In genomic region chr1:45833361-45833760, GRCh38 we compare ENCODE assay signal across 29 cellular contexts.
"Had no signal": no experiment of that assay in that cellular context is flagged by ENCODE, and none has a peak within 500 bp of the region (broad histone marks: within the 10 kb centered on the region; RNA-seq: fewer than 3 reads in every experiment).

No MANE protein-coding gene starts in this region.

- ATAC-seq: esophagus mucosa; foreskin keratinocyte; gastroesophageal sphincter; heart left ventricle; left cardiac atrium; left lung; mucosa of descending colon; natural killer cell treated with Interleukin-12 subunit alpha and Interleukin-12 subunit beta and Interleukin-15 and Interleukin-18, amount 100 ng/mL, for 72 hours; pancreas; right lobe of liver; stimulated activated effector memory CD8-positive, alpha-beta T cell treated with anti-CD3 and anti-CD28 coated beads, Interleukin-12 subunit alpha, Interleukin-12 subunit beta, amount 100 ng/mL, for 72 hours had no signal

- H3K4me1 ChIP-seq: colonic mucosa, gastroesophageal sphincter, heart left ventricle, left lung, pancreas, right lobe of liver, testis, tibial artery had no signal

- H3K9me3 ChIP-seq: colonic mucosa, gastroesophageal sphincter, heart left ventricle, left lung, mucosa of descending colon, neutrophil, pancreas, right lobe of liver, testis, tibial artery had no signal

- H3K4me2 ChIP-seq: hepatocyte, smooth muscle cell had no signal

- DNase-seq: colonic mucosa; effector CD8-positive, alpha-beta T cell; endodermal cell; foreskin keratinocyte; heart left ventricle; left cardiac atrium; left lung; mesenchymal stem cell; mucosa of descending colon; naive B cell; pancreas; right lobe of liver; stimulated activated CD4-positive, alpha-beta T cell treated with anti-CD3 and anti-CD28 coated beads, Interleukin-12 subunit alpha, Interleukin-12 subunit beta, amount 100 ng/mL, for 4 hours; stimulated activated CD4-positive, alpha-beta T cell treated with anti-CD3 and anti-CD28 coated beads, Interleukin-2, amount 100 ng/mL, for 24 hours; stimulated activated CD4-positive, alpha-beta T cell treated with anti-CD3 and anti-CD28 coated beads, Interleukin-4, amount 100 ng/mL, for 24 hours; stimulated activated naive CD4-positive, alpha-beta T cell treated with Interleukin-2 at 50 U/mL for 16 hours; substantia nigra; testis; tibial artery had no signal

- H3K27ac ChIP-seq: colonic mucosa, epithelial cell of prostate, gastroesophageal sphincter, heart left ventricle, hepatocyte, left lung, neutrophil, pancreas, right lobe of liver, testis, tibial artery had no signal

- FAIRE-seq: islet of Langerhans, pancreas, urothelium cell line had no signal

- H3K4me3 ChIP-seq: colonic mucosa, gastroesophageal sphincter, heart left ventricle, hepatocyte, left lung, mucosa of descending colon, pancreas, right lobe of liver, smooth muscle cell, testis, tibial artery had no signal

- H3K36me3 ChIP-seq: colonic mucosa, pancreas had no signal

- H3K27me3 ChIP-seq: colonic mucosa, foreskin keratinocyte, gastroesophageal sphincter, heart left ventricle, hepatocyte, left lung, neutrophil, pancreas, right lobe of liver, testis, tibial artery had no signal

- H2AFZ ChIP-seq: hepatocyte had no signal
